ENCODE assay signal across 18 cellular contexts in genomic region chr17:40720904-40721303, GRCh38. TPM values are rescaled to one million over a fixed set of nuclear protein-coding genes. Genes with fewer than 3 reads are reported as not detected.
DNase-seq lines count a peak whose midpoint lies in the region; ATAC-seq, FAIRE-seq and TF ChIP-seq lines count a peak whose summit lies in the region.
"Had no signal": no experiment of that assay in that cellular context is flagged by ENCODE, and none has a peak within 500 bp of the region (broad histone marks: within the 10 kb centered on the region; RNA-seq: fewer than 3 reads in every experiment).

No MANE protein-coding gene starts in this region.

- H3K9me3 ChIP-seq in GM12878 (replicated peaks; ENCODE audit: control insufficient read depth, insufficient read depth, low read length) (no peaks in the 10 kb centered on the region; the same call in 1 of the 3 replicates), small intestine (ENCODE audit: control insufficient read depth, low read depth) (no peaks in the 10 kb centered on the region)

- no peak overlapping the region for H2AFZ ChIP-seq in GM12878 (ENCODE audit: control insufficient read depth, low read depth, low read length)

- H3K79me2 ChIP-seq in GM12878 (ENCODE audit: control insufficient read depth, insufficient read depth, low read length), result no peaks in the 10 kb centered on the region

- intact Hi-C loops in GM12878 (cut with micrococcal nuclease; ENCODE audit: unreplicated experiment), result loop anchor here (10.0 kb wide), 1 partner anchor 156 kb away; the partner anchor contains the start of gene CCR7

- no peaks in the 10 kb centered on the region for H4K20me1 ChIP-seq in GM12878 (ENCODE audit: control insufficient read depth, insufficient read depth)
- H4K20me1 ChIP-seq: BLaER1 treated with 17β-estradiol and CSF1 and Interleukin-3, amounts not matched to agents 10 nM and 100 nM had no signal

- TF ChIP-seq EP300 in GM12878 (IDR thresholded peaks at IDR 0.05; ENCODE audit: borderline replicate concordance in 1 of 2, control insufficient read depth in 1 of 2, low read depth in 2 of 2, low read length in 2 of 2), result no peak

- BruUV-seq in GM12878 (replicated peaks; lab: Mats Ljungman, UMichigan), result no TSS peak

- H3K9ac ChIP-seq in GM12878 (ENCODE audit: control insufficient read depth, insufficient read depth, low read length), result no peak overlapping the region
- H3K9ac ChIP-seq: BLaER1 treated with 17β-estradiol and CSF1 and Interleukin-3, amounts not matched to agents 10 nM and 100 nM had no signal

- no peaks in the 10 kb centered on the region for H3K4me1 ChIP-seq in GM12878 (ENCODE audit: control insufficient read depth, insufficient read depth, low read length)
- H3K4me1 ChIP-seq in small intestine (ENCODE audit: control insufficient read depth in 2 of 2, insufficient read depth in 1 of 2, low read depth in 1 of 2, low read length in 1 of 2), result no peaks in the 10 kb centered on the region

- SMC1A ChIA-PET in GM12878 (lab: Charles Lee; ENCODE audit: uncharacterized antibody, unreplicated experiment), result interaction anchor here (0.7 kb wide), 1 partner anchor 165 kb away, joined by 3 read pairs; no protein-coding TSS in a partner anchor

- in situ Hi-C loops in GM12878 (cut with MboI), result no loop called here

- CTCF ChIA-PET in GM12878 (lab: Yijun Ruan, JAX), result no interaction called here

- no peak for TF ChIP-seq POLR2A in GM12878 (IDR thresholded peaks at IDR 0.05; ENCODE audit: low read depth, low read length)

- H3K36me3 ChIP-seq in GM12878 (ENCODE audit: control insufficient read depth in 2 of 2, insufficient read depth in 2 of 2, low read length in 1 of 2) (no peaks in the 10 kb centered on the region), small intestine (ENCODE audit: control insufficient read depth in 2 of 2, insufficient read depth in 2 of 2, low read length in 2 of 2) (no peaks in the 10 kb centered on the region)

- H3K4me2 ChIP-seq in GM12878 (ENCODE audit: control insufficient read depth, insufficient read depth), result no peak overlapping the region

- TF ChIP-seq CTCF in GM12878 (IDR thresholded peaks at IDR 0.05 in 2 of 3, conservative IDR thresholded peaks at IDR 0.05 in 1 of 3; ENCODE audit: control insufficient read depth in 2 of 3, extremely low read depth in 1 of 3, insufficient read depth in 1 of 3, low read depth in 3 of 3, low read length in 3 of 3), result no peak
- no peak for TF ChIP-seq CTCF in GM10266 (IDR thresholded peaks at IDR 0.05; ENCODE audit: control insufficient read depth, insufficient read depth, low read depth, missing control alignments)

- RAD21 ChIA-PET in GM12878 (lab: Charles Lee; ENCODE audit: unreplicated experiment), result no interaction called here

- H3K27me3 ChIP-seq in GM12878 (replicated peaks in 1 of 2; ENCODE audit: control insufficient read depth in 2 of 2, insufficient read depth in 2 of 2, low read length in 1 of 2) (peaks cover 0 to 4% of the 10 kb centered on the region in 2 experiments; a peak in 2 of 4 replicates), small intestine (ENCODE audit: control insufficient read depth in 2 of 2, insufficient read depth in 2 of 2, low read length in 2 of 2) (peaks cover 0 to 3% of the 10 kb centered on the region in 2 donors)
- H3K27me3 ChIP-seq: BLaER1 treated with 17β-estradiol and CSF1 and Interleukin-3, amounts not matched to agents 10 nM and 100 nM had no signal

- H3K27ac ChIP-seq in GM12878 (ENCODE audit: control insufficient read depth, insufficient read depth) (no peak overlapping the region), small intestine (ENCODE audit: low read depth in 1 of 2, low read length in 1 of 2) (no peak overlapping the region)
- H3K27ac ChIP-seq: 22Rv1; BLaER1 treated with 17β-estradiol and CSF1 and Interleukin-3, amounts not matched to agents 10 nM and 100 nM had no signal

- H3K4me3 ChIP-seq in GM12878 (no peak overlapping the region), small intestine (ENCODE audit: low read depth in 1 of 2, low read length in 2 of 2) (no peak overlapping the region)
- H3K4me3 ChIP-seq: BLaER1 treated with 17β-estradiol and CSF1 and Interleukin-3, amounts not matched to agents 10 nM and 100 nM had no signal

- FAIRE-seq in GM12878 (lab: Jason Lieb, UNC) (no peak), small intestine (lab: Jason Lieb, UNC) (no peak)
- FAIRE-seq: GM18507 had no signal

- DNase-seq in NOMO-1 treated with dmso at 0.1 percent for 144 hours (lab: John Stamatoyannopoulos, UW; ENCODE audit: unreplicated experiment) (peak; percentile 1), NOMO-1 treated with DMSO at 0.1 percent for 48 hours (lab: John Stamatoyannopoulos, UW; ENCODE audit: unreplicated experiment) (no peak), GM12878 (ENCODE audit: low read depth, low spot score) (no peak), kidney glomerular epithelial cell (lab: John Stamatoyannopoulos, UW) (peak; percentile 38), small intestine (peak; percentile 37), globus pallidus (ENCODE audit: low spot score) (no peak), GM10266 (ENCODE audit: extremely low spot score) (no peak), cortex of kidney (lab: John Stamatoyannopoulos, UW) (no peak)
- DNase-seq: CD4-positive, alpha-beta T cell; DND-41; GDM1; GOT3; H9 had no signal

- no peak for ATAC-seq in GM12878

- no peak for TF ChIP-seq RAD21 in GM12878 (IDR thresholded peaks at IDR 0.05; ENCODE audit: insufficient read depth, low read depth, low read length)

- POLR2A ChIA-PET in GM12878 (lab: Charles Lee), result no interaction called here

- 5% methylated on average over 2 of the region's 2 CpGs for WGBS in GM12878 (ENCODE audit: insufficient coverage, insufficient replicate concordance, low lambda C conversion rate, missing lambda C conversion rate)
- WGBS in small intestine, 3 donors, result 17 to 41% (median 22%) methylated on average over 2 of the region's 2 CpGs

RNA-seq across cellular contexts. Expression of gene KRT24, which starts 17.4 kb away (rescaled TPM):
- total RNA-seq in GM12878 (2013; cell fraction: nucleolus; rRNA removed), result not detected in 2 replicates
- total RNA-seq in GM12878 (2014; rRNA removed), result not detected in 2 replicates
- not detected in 2 replicates for total RNA-seq in GM12878 (2014; rRNA removed; fragmentation: Illumina TruSeq; extraction: Trizol)
- not detected in 2 replicates for total RNA-seq in GM12878 (2021)
- not detected for polyA plus RNA-seq in GM12878 (2011; ENCODE audit: low read depth)
- not detected in 2 replicates for polyA plus RNA-seq in GM12878 (2011; rRNA removed)
- polyA plus RNA-seq in GM12878 (2011; cell fraction: cytosol; rRNA removed), result not detected in 2 replicates
- not detected in 2 replicates for polyA plus RNA-seq in GM12878 (2011; cell fraction: nucleus; rRNA removed)
- not detected in 2 replicates for polyA plus RNA-seq in GM12878 (2012)
- polyA plus RNA-seq in GM12878 (2014; fragmentation: Illumina TruSeq; extraction: Trizol), result not detected in 2 replicates
- polyA plus RNA-seq in GM12878 (2014; fragmentation: Nextera tagmentation; extraction: Ambion mirVana), result not detected
- not detected in 2 replicates for polyA plus RNA-seq in GM12878 (2014; rRNA removed)
- not detected for polyA plus RNA-seq in GM12878 (2016; fragmentation: Nextera tagmentation; extraction: Ambion mirVana)
- not detected in 2 replicates for polyA minus RNA-seq in GM12878 (2011; rRNA and poly(A)+ RNA removed)
- not detected in 2 replicates for polyA minus RNA-seq in GM12878 (2011; cell fraction: cytosol; rRNA and poly(A)+ RNA removed)
- not detected in 2 replicates for polyA minus RNA-seq in GM12878 (2011; cell fraction: nucleus; rRNA and poly(A)+ RNA removed)
- polyA plus RNA-seq in small intestine, result under 1 TPM in 1 of 3 donors, not detected in 2; 0.48 TPM
- total RNA-seq: CD4-positive, alpha-beta T cell; H9; HT1080 had no signal
- polyA plus RNA-seq: IgD-negative memory B cell had no signal

RNA-seq across cellular contexts. Expression of gene KRT25, which starts 34.2 kb away (rescaled TPM):
- total RNA-seq in GM12878 (2013; cell fraction: nucleolus; rRNA removed), result not detected in 2 replicates
- total RNA-seq in GM12878 (2014; rRNA removed), result not detected in 2 replicates
- not detected in 2 replicates for total RNA-seq in GM12878 (2014; rRNA removed; fragmentation: Illumina TruSeq; extraction: Trizol)
- not detected in 2 replicates for total RNA-seq in GM12878 (2021)
- polyA plus RNA-seq in GM12878 (2011; ENCODE audit: low read depth), result not detected
- polyA plus RNA-seq in GM12878 (2011; rRNA removed), result not detected in 2 replicates
- 0.04 TPM in 1 of 2 replicates, not detected in the other for polyA plus RNA-seq in GM12878 (2011; cell fraction: cytosol; rRNA removed)
- polyA plus RNA-seq in GM12878 (2011; cell fraction: nucleus; rRNA removed), result not detected in 2 replicates
- polyA plus RNA-seq in GM12878 (2012), result not detected in 2 replicates
- polyA plus RNA-seq in GM12878 (2014; fragmentation: Illumina TruSeq; extraction: Trizol), result not detected in 2 replicates
- polyA plus RNA-seq in GM12878 (2014; fragmentation: Nextera tagmentation; extraction: Ambion mirVana), result not detected
- not detected in 2 replicates for polyA plus RNA-seq in GM12878 (2014; rRNA removed)
- not detected for polyA plus RNA-seq in GM12878 (2016; fragmentation: Nextera tagmentation; extraction: Ambion mirVana)
- polyA minus RNA-seq in GM12878 (2011; rRNA and poly(A)+ RNA removed), result not detected in 2 replicates
- not detected in 2 replicates for polyA minus RNA-seq in GM12878 (2011; cell fraction: cytosol; rRNA and poly(A)+ RNA removed)
- polyA minus RNA-seq in GM12878 (2011; cell fraction: nucleus; rRNA and poly(A)+ RNA removed), result not detected in 2 replicates
- not detected for polyA plus RNA-seq in small intestine
- total RNA-seq: CD4-positive, alpha-beta T cell; H9; HT1080 had no signal
- polyA plus RNA-seq: IgD-negative memory B cell had no signal

RNA-seq across cellular contexts. Expression of gene KRT26, which starts 51.1 kb away (rescaled TPM):
- total RNA-seq in GM12878 (2013; cell fraction: nucleolus; rRNA removed), result not detected in 2 replicates
- not detected in 2 replicates for total RNA-seq in GM12878 (2014; rRNA removed)
- not detected in 2 replicates for total RNA-seq in GM12878 (2014; rRNA removed; fragmentation: Illumina TruSeq; extraction: Trizol)
- total RNA-seq in GM12878 (2021), result not detected in 2 replicates
- polyA plus RNA-seq in GM12878 (2011; ENCODE audit: low read depth), result not detected
- polyA plus RNA-seq in GM12878 (2011; rRNA removed), result not detected in 2 replicates
- not detected in 2 replicates for polyA plus RNA-seq in GM12878 (2011; cell fraction: cytosol; rRNA removed)
- not detected in 2 replicates for polyA plus RNA-seq in GM12878 (2011; cell fraction: nucleus; rRNA removed)
- polyA plus RNA-seq in GM12878 (2012), result not detected in 2 replicates
- polyA plus RNA-seq in GM12878 (2014; fragmentation: Illumina TruSeq; extraction: Trizol), result not detected in 2 replicates
- polyA plus RNA-seq in GM12878 (2014; fragmentation: Nextera tagmentation; extraction: Ambion mirVana), result not detected
- polyA plus RNA-seq in GM12878 (2014; rRNA removed), result not detected in 2 replicates
- not detected for polyA plus RNA-seq in GM12878 (2016; fragmentation: Nextera tagmentation; extraction: Ambion mirVana)
- polyA minus RNA-seq in GM12878 (2011; rRNA and poly(A)+ RNA removed), result not detected in 2 replicates
- polyA minus RNA-seq in GM12878 (2011; cell fraction: cytosol; rRNA and poly(A)+ RNA removed), result not detected in 2 replicates
- not detected in 2 replicates for polyA minus RNA-seq in GM12878 (2011; cell fraction: nucleus; rRNA and poly(A)+ RNA removed)
- not detected for polyA plus RNA-seq in small intestine
- total RNA-seq: CD4-positive, alpha-beta T cell; H9; HT1080 had no signal
- polyA plus RNA-seq: IgD-negative memory B cell had no signal

RNA-seq across cellular contexts. Expression of gene KRT222, which starts 55.9 kb away (rescaled TPM):
- total RNA-seq in GM12878 (2013; cell fraction: nucleolus; rRNA removed), result 0.39 TPM in 1 of 2 replicates, not detected in the other
- 0.51 and 0.60 TPM in 2 replicates for total RNA-seq in GM12878 (2014; rRNA removed)
- 0.37 and 0.54 TPM in 2 replicates for total RNA-seq in GM12878 (2014; rRNA removed; fragmentation: Illumina TruSeq; extraction: Trizol)
- total RNA-seq in GM12878 (2021), result 0.08 and 0.21 TPM in 2 replicates
- polyA plus RNA-seq in GM12878 (2011; ENCODE audit: low read depth), result not detected
- polyA plus RNA-seq in GM12878 (2011; rRNA removed), result 6.4 and 10.6 TPM in 2 replicates
- polyA plus RNA-seq in GM12878 (2011; cell fraction: cytosol; rRNA removed), result 1.6 and 2.3 TPM in 2 replicates
- polyA plus RNA-seq in GM12878 (2011; cell fraction: nucleus; rRNA removed), result 1.9 and 2.4 TPM in 2 replicates
- not detected in 2 replicates for polyA plus RNA-seq in GM12878 (2012)
- 0.44 and 1.1 TPM in 2 replicates for polyA plus RNA-seq in GM12878 (2014; fragmentation: Illumina TruSeq; extraction: Trizol)
- polyA plus RNA-seq in GM12878 (2014; fragmentation: Nextera tagmentation; extraction: Ambion mirVana), result under 1 TPM; 0.74 to 0.95 TPM
- 0.20 and 0.32 TPM in 2 replicates for polyA plus RNA-seq in GM12878 (2014; rRNA removed)
- polyA plus RNA-seq in GM12878 (2016; fragmentation: Nextera tagmentation; extraction: Ambion mirVana), result under 1 TPM in 1 of 2 experiments, not detected in 1; 0.31 TPM
- polyA minus RNA-seq in GM12878 (2011; rRNA and poly(A)+ RNA removed), result 0.93 and 0.95 TPM in 2 replicates
- 0.94 and 1.1 TPM in 2 replicates for polyA minus RNA-seq in GM12878 (2011; cell fraction: cytosol; rRNA and poly(A)+ RNA removed)
- 2.3 and 2.9 TPM in 2 replicates for polyA minus RNA-seq in GM12878 (2011; cell fraction: nucleus; rRNA and poly(A)+ RNA removed)
- 1 to 10 TPM; 1.2 to 5.1 (median 3.6) TPM for polyA plus RNA-seq in small intestine
- total RNA-seq: CD4-positive, alpha-beta T cell; HT1080 had no signal
- polyA plus RNA-seq: IgD-negative memory B cell had no signal

Comparison
In these comparisons a context has a peak if more than half of its experiments do, and no peak if none do; other contexts are left out.
1. DNase-seq: peak in NOMO-1 treated with dmso at 0.1 percent for 144 hours (single experiment), kidney glomerular epithelial cell (single experiment) and small intestine (single experiment); none in NOMO-1 treated with DMSO at 0.1 percent for 48 hours (single experiment), GM12878 (single experiment), globus pallidus (single experiment), GM10266 (single experiment) and cortex of kidney (single experiment).